28 cellular contexts compared by ENCODE assay signal in the genomic region with DNA sequence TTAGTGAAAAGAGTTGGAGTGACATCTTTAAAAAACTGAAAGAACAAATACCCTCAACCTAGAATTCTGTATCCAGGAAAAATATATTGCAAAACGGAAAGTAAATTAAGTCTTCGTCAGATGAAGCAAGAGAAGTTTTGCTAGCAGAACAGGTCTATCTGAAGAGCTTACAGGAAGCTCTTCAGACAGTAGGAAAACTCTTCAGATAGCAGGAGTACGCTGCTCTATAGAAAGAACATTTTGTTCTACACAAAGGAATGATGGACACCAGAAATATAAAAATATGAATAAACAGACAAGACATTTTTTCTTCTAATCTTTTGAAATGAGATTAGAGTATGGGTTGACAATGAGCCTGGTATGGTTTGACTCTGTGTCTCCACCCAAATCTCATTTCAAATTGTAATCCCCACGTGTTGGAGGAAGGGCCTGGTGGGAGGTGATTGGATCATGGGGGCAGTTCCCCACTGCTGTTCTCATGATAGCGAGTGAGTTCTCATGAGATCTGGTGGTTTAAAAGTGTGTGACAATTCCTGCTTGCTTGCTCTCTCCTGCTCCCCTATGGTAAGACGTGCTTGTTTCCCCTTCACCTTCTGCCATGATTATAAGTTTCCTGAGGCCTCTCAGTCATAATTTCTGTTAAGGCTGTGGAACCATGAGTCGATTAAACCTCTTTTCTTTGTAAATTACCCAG.
"Had no signal": no experiment of that assay in that cellular context is flagged by ENCODE, and none has a peak within 500 bp of the region (broad histone marks: within the 10 kb centered on the region; RNA-seq: fewer than 3 reads in every experiment).

No MANE protein-coding gene starts in this region.

- ATAC-seq: activated naive CD4-positive, alpha-beta T cell treated with anti-CD3 and anti-CD28 coated beads, Interleukin-2, amount 50 U/mL, for 72 hours; activated naive CD8-positive, alpha-beta T cell treated with anti-CD3 and anti-CD28 coated beads, Interleukin-2, amount 50 U/mL, for 24 hours; activated T-cell treated with anti-CD3 and anti-CD28 coated beads, Interleukin-2, amount 50 U/mL, for 4 hours; Panc1; Right ventricle myocardium inferior; T-cell had no signal

- DNase-seq: activated B cell treated with CpG ODN at 0.5 μM for 24 hours; activated CD4-positive, alpha-beta memory T cell treated with anti-CD3 and anti-CD28 coated beads for 36 hours; activated CD4-positive, alpha-beta T cell treated with anti-CD3 and anti-CD28 coated beads for 1 hour; activated CD4-positive, alpha-beta T cell treated with anti-CD3 and anti-CD28 coated beads, Interleukin-2, amount 10 ng/mL, durations not matched to agents 24 days and 14 days; activated CD8-positive, alpha-beta memory T cell treated with anti-CD3 and anti-CD28 coated beads for 24 hours; activated effector memory CD4-positive, alpha-beta T cell treated with anti-CD3 and anti-CD28 coated beads, Interleukin-2, amount 50 U/mL, for 16 hours; activated naive CD4-positive, alpha-beta T cell treated with Interleukin-2 at 50 U/mL for 16 hours; activated naive CD8-positive, alpha-beta T cell treated with anti-CD3 and anti-CD28 coated beads, Interleukin-2, amount 50 U/mL, for 24 hours; activated T-cell treated with anti-CD3 and anti-CD28 coated beads, Interleukin-2, amount 50 U/mL, for 4 hours; amygdala; KG1; NCI-H1092 treated with DMSO at 0.1 percent for 48 hours; NCI-H1417 treated with DMSO at 0.1 percent for 48 hours; NCI-H1694; NCI-H2081; NCI-H524 treated with DMSO at 0.1 percent for 48 hours; NCI-H774; NK-92 treated with Interleukin-12 subunit alpha and Interleukin-12 subunit beta, amount 100 ng/mL, for 24 hours; OCI-M1; RPMI8226; T-cell; T-helper 2 cell; T1000 had no signal

- H3K4me3 ChIP-seq: cardiac muscle cell, SK-N-MC had no signal

- H3K27me3 ChIP-seq: cardiac muscle cell had no signal

- H3K36me3 ChIP-seq: cardiac muscle cell had no signal

- H3K27ac ChIP-seq: cardiac muscle cell, SK-N-MC had no signal
